In the genomic region with DNA sequence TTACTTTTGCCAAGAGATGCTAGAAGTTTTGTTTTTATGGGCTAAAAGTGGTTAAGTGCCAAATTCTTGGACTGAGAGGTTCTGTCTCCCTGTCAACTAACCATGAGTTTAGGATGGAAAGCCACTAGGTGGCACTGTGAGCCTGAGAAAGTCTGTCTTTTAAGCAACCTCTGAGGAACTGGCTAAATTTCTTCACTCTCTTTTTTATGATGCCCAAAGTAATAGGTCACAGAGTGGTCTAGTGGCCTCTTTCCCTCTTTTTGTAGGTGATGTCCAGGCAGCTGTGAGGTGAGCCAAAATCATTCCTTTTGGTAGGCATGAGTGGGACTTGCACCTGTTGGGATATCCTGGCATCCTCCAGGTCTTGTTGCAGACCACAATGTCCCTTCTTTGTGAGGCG, we compare ENCODE assay signal across 8 cellular contexts. TPM values are rescaled to one million over a fixed set of nuclear protein-coding genes. Genes with fewer than 3 reads are reported as not detected.
A peak's percentile ranks its signal among the peaks of the same experiment; 100 is the strongest.
DNase-seq lines count a peak whose midpoint lies in the region; ATAC-seq, FAIRE-seq and TF ChIP-seq lines count a peak whose summit lies in the region.

No MANE protein-coding gene starts in this region.

- no peaks in the 10 kb centered on the region for H3K27me3 Mint-ChIP-seq in activated CD4-positive, alpha-beta T cell treated with anti-CD3 and anti-CD28 coated beads for 36 hours
- H3K27me3 Mint-ChIP-seq in chondrocyte (ENCODE audit: low read depth): no peaks in the 10 kb centered on the region

- H3K4me3 Mint-ChIP-seq in activated CD4-positive, alpha-beta T cell treated with anti-CD3 and anti-CD28 coated beads for 36 hours: no peak overlapping the region
- no peak overlapping the region for H3K4me3 Mint-ChIP-seq in chondrocyte (ENCODE audit: unreplicated experiment)

- peaks cover 7% of the 10 kb centered on the region for H3K9me3 ChIP-seq in HepG2 (ENCODE audit: low read length)

- no peak overlapping the region for H3K4me2 ChIP-seq in HepG2 (ENCODE audit: low read depth, low read length)

- no peaks in the 10 kb centered on the region for H3K27me3 ChIP-seq in HepG2 (ENCODE audit: control insufficient read depth in 1 of 2, insufficient read depth in 2 of 2, low read length in 2 of 2)

- peaks cover 5% of the 10 kb centered on the region for H3K79me2 ChIP-seq in HepG2 (ENCODE audit: insufficient read depth, low read length)

- BruUV-seq in HepG2 (replicated peaks; lab: Mats Ljungman, UMichigan): no TSS peak

- peaks cover 7% of the 10 kb centered on the region for H3K4me1 Mint-ChIP-seq in activated CD4-positive, alpha-beta T cell treated with anti-CD3 and anti-CD28 coated beads for 36 hours
- peaks cover 14% of the 10 kb centered on the region for H3K4me1 Mint-ChIP-seq in chondrocyte (ENCODE audit: low read depth)

- H3K36me3 Mint-ChIP-seq in activated CD4-positive, alpha-beta T cell treated with anti-CD3 and anti-CD28 coated beads for 36 hours (ENCODE audit: low read depth): peaks cover 66% of the 10 kb centered on the region
- H3K36me3 Mint-ChIP-seq in chondrocyte (ENCODE audit: low read depth): peaks cover 40% of the 10 kb centered on the region

- FAIRE-seq in HepG2 (lab: Jason Lieb, UNC): peak; percentile 64

- peaks cover 3% of the 10 kb centered on the region for H3K9me3 Mint-ChIP-seq in activated CD4-positive, alpha-beta T cell treated with anti-CD3 and anti-CD28 coated beads for 36 hours (ENCODE audit: low read depth)
- H3K9me3 Mint-ChIP-seq in chondrocyte (ENCODE audit: low read depth): peaks cover 11% of the 10 kb centered on the region

- TF ChIP-seq RAD21 in HepG2 (CRISPR knock-in tag; IDR thresholded peaks at IDR 0.05): no peak

- in situ Hi-C loops in HepG2 (cut with HindIII; ENCODE audit: extremely low pct_ligation_motif_present, low pct_unique_long_range_greater_than_20kb): loop anchor here (5.0 kb wide), 1 partner anchor 494 kb away; no protein-coding TSS in a partner anchor

- ATAC-seq in HG02884 (IDR thresholded peaks at IDR 0.05; ENCODE audit: unreplicated experiment) (peak; percentile 72), HepG2 (peak; percentile 86), GM21717 (IDR thresholded peaks at IDR 0.05; ENCODE audit: unreplicated experiment) (no peak)
- ATAC-seq in activated CD4-positive, alpha-beta T cell treated with anti-CD3 and anti-CD28 coated beads for 36 hours: peak; percentile 85

- POLR2A ChIA-PET in activated CD4-positive, alpha-beta T cell treated with anti-CD3 and anti-CD28 coated beads for 36 hours (lab: Charles Lee): interaction anchor here (0.6 kb wide), 1 partner anchor 120 kb away, joined by 3 read pairs; no protein-coding TSS in a partner anchor
- POLR2A ChIA-PET in HepG2 (lab: Yijun Ruan, JAX): interaction anchor here (1.6 kb wide), 1 partner anchor 501 kb away, joined by 5 read pairs; no protein-coding TSS in a partner anchor

- CTCF ChIA-PET in activated CD4-positive, alpha-beta T cell treated with anti-CD3 and anti-CD28 coated beads for 36 hours (lab: Charles Lee): interaction anchor here (0.7 to 8.4 kb wide), 35 partner anchors 10 to 599 kb away, joined by 3 to 88 read pairs (median 4); partner anchors contain the start of gene GCC1
- CTCF ChIA-PET in HepG2 (lab: Yijun Ruan, JAX; ENCODE audit: low intra/inter-chr PET ratio, low total read pairs): interaction anchor here (2.6 kb wide), 1 partner anchor 500 kb away, joined by 25 read pairs; no protein-coding TSS in a partner anchor

- no peak overlapping the region for H3K27ac Mint-ChIP-seq in activated CD4-positive, alpha-beta T cell treated with anti-CD3 and anti-CD28 coated beads for 36 hours
- H3K27ac Mint-ChIP-seq in chondrocyte (ENCODE audit: unreplicated experiment): peak overlapping the region; percentile 24

- no peaks in the 10 kb centered on the region; the same call in 1 of the 2 replicates for H4K20me1 ChIP-seq in HepG2 (ENCODE audit: insufficient read depth, low read length)

- H3K27ac ChIP-seq in HepG2 (ENCODE audit: extremely low read length, insufficient read depth, low read length): no peak overlapping the region

- TF ChIP-seq CTCF in chondrocyte (IDR thresholded peaks at IDR 0.05) (peak; percentile 95), HepG2 (CRISPR knock-in tag; IDR thresholded peaks at IDR 0.05) (peak; percentile 75)

- TF ChIP-seq EP300 in HepG2 (IDR thresholded peaks at IDR 0.05; ENCODE audit: low read depth in 2 of 2, low read length in 2 of 2): no peak
- TF ChIP-seq EP300 in HepG2 (CRISPR knock-in tag; IDR thresholded peaks at IDR 0.05; ENCODE audit: borderline replicate concordance): no peak

- H3K4me3 ChIP-seq in HepG2 (replicated peaks in 1 of 3; ENCODE audit: insufficient read depth in 1 of 3, low read depth in 2 of 3, low read length in 3 of 3): no peak overlapping the region

- DNase-seq in DMS79 treated with DMSO at 0.1 percent for 48 hours (lab: John Stamatoyannopoulos, UW) (peak; percentile 72), NCI-H345 treated with DMSO at 0.1 percent for 48 hours (lab: John Stamatoyannopoulos, UW; ENCODE audit: unreplicated experiment) (peak; percentile 56), chondrocyte (ENCODE audit: low spot score) (no peak), HepG2 (ENCODE audit: low spot score) (peak; percentile 57)
- peak; percentile 82 for DNase-seq in activated CD4-positive, alpha-beta T cell treated with anti-CD3 and anti-CD28 coated beads for 36 hours
- DNase-seq in stimulated activated CD4-positive, alpha-beta T cell treated with anti-CD3 and anti-CD28 coated beads, TNF-alpha, amount 100 ng/mL, for 4 hours (ENCODE audit: low read depth in 3 of 3): peak; percentile 31 to 49 (median 36)

- H3K9ac ChIP-seq in HepG2 (ENCODE audit: insufficient read depth, low read depth, low read length): no peak overlapping the region

- peaks cover 18 to 93% of the 10 kb centered on the region in 2 experiments for H3K36me3 ChIP-seq in HepG2 (replicated peaks in 1 of 2; ENCODE audit: control insufficient read depth in 1 of 2, insufficient read depth in 2 of 2, low read length in 2 of 2)

- intact Hi-C loops in activated CD4-positive, alpha-beta T cell treated with anti-CD3 and anti-CD28 coated beads for 36 hours (cut with DNase I, micrococcal nuclease): loop anchor here (1.0 to 10.0 kb wide), 5 partner anchors 306 to 614 kb away; no protein-coding TSS in a partner anchor
- intact Hi-C loops in HepG2 (cut with micrococcal nuclease; ENCODE audit: unreplicated experiment): loop anchor here (1.0 kb wide), 1 partner anchor 501 kb away; no protein-coding TSS in a partner anchor

- 90% methylated on average over 1 of the region's 1 CpG for whole genome bisulfite sequencing in HepG2 (ENCODE audit: low lambda C conversion rate)

- H3K4me1 ChIP-seq in HepG2 (ENCODE audit: insufficient read depth, low read length): no peaks in the 10 kb centered on the region

- no peak for TF ChIP-seq POLR2A in HepG2 (IDR thresholded peaks at IDR 0.05; ENCODE audit: insufficient read depth in 1 of 2, low read depth in 2 of 2, low read length in 2 of 2)

- H2AFZ ChIP-seq in HepG2 (ENCODE audit: low read length): no peak overlapping the region

TF ChIP-seq in HepG2, 621 proteins besides CTCF, POLR2A, EP300 and RAD21 (continues in another document):
- no peak for TF ChIP-seq PCBP1 (IDR thresholded peaks at IDR 0.05; ENCODE audit: borderline replicate concordance, low read depth, low read length)
- no peak for TF ChIP-seq ARNTL (CRISPR knock-in tag; IDR thresholded peaks at IDR 0.05)
- TF ChIP-seq ZNF354B (CRISPR knock-in tag; IDR thresholded peaks at IDR 0.05): 0 out of 2 replicates have a peak, but pooled peaks have one; percentile 58
- peak; percentile 22; the same call in 1 of the 2 replicates for TF ChIP-seq SMC3 (IDR thresholded peaks at IDR 0.05; ENCODE audit: low read length)
- TF ChIP-seq CEBPG (CRISPR knock-in tag; IDR thresholded peaks at IDR 0.05): peak; percentile 42; the same call in 1 of the 2 replicates
- TF ChIP-seq NFE2L2 (IDR thresholded peaks at IDR 0.05; ENCODE audit: low read length): no peak
- no peak for TF ChIP-seq ZBTB46 (CRISPR knock-in tag; IDR thresholded peaks at IDR 0.05; ENCODE audit: borderline replicate concordance)

RNA-seq across cellular contexts. Expression of gene SND1, which starts 56.8 kb away (rescaled TPM):
- total RNA-seq in activated CD4-positive, alpha-beta T cell treated with anti-CD3 and anti-CD28 coated beads for 36 hours: 100 to 1,000 TPM; 193 to 214 TPM
- total RNA-seq in chondrocyte (229 to 285 TPM (median 239 TPM) in 3 replicates), HepG2 (2016; rRNA removed; fragmentation: Illumina TruSeq; extraction: Trizol) (170 and 182 TPM in 2 replicates)
- total RNA-seq in HepG2 (2016; cell fraction: cytosol; rRNA removed; fragmentation: Illumina TruSeq; extraction: Trizol; ENCODE audit: low read depth): 34.5 and 40.2 TPM in 2 replicates
- 155 and 182 TPM in 2 replicates for total RNA-seq in HepG2 (2016; cell fraction: insoluble cytoplasmic fraction; rRNA removed; fragmentation: Illumina TruSeq; extraction: Trizol)
- 84.3 and 94.4 TPM in 2 replicates for total RNA-seq in HepG2 (2016; cell fraction: membrane; rRNA removed; fragmentation: Illumina TruSeq; extraction: Trizol)
- total RNA-seq in HepG2 (2016; cell fraction: nucleus; rRNA removed; fragmentation: Illumina TruSeq; extraction: Trizol): 172 and 175 TPM in 2 replicates
- polyA plus RNA-seq in HepG2 (2011; rRNA removed): 110 and 126 TPM in 2 replicates
- 131 and 133 TPM in 2 replicates for polyA plus RNA-seq in HepG2 (2011; cell fraction: cytosol; rRNA removed)
- 69.2 and 72.7 TPM in 2 replicates for polyA plus RNA-seq in HepG2 (2011; cell fraction: nucleus; rRNA removed)
- 165 and 216 TPM in 2 replicates for polyA plus RNA-seq in HepG2 (2012)
- 22.2 and 26.2 TPM in 2 replicates for polyA plus RNA-seq in HepG2 (2016; cell fraction: cytosol; fragmentation: Illumina TruSeq; extraction: Trizol; ENCODE audit: low read depth)
- 124 and 140 TPM in 2 replicates for polyA plus RNA-seq in HepG2 (2016; cell fraction: insoluble cytoplasmic fraction; fragmentation: Illumina TruSeq; extraction: Trizol; ENCODE audit: low read depth)
- polyA plus RNA-seq in HepG2 (2016; cell fraction: membrane; fragmentation: Illumina TruSeq; extraction: Trizol; ENCODE audit: low read depth): 49.9 and 61.8 TPM in 2 replicates
- 108 TPM in 2 replicates for polyA plus RNA-seq in HepG2 (2016; cell fraction: nucleus; fragmentation: Illumina TruSeq; extraction: Trizol; ENCODE audit: insufficient read depth, low read depth)
- 268 and 294 TPM in 2 replicates for polyA minus RNA-seq in HepG2 (2011; rRNA and poly(A)+ RNA removed; ENCODE audit: low replicate concordance)
- polyA minus RNA-seq in HepG2 (2011; cell fraction: cytosol; rRNA and poly(A)+ RNA removed): 168 and 188 TPM in 2 replicates
- polyA minus RNA-seq in HepG2 (2011; cell fraction: nucleus; rRNA and poly(A)+ RNA removed): 266 and 305 TPM in 2 replicates
